Comparison of ENCODE assay signal across 31 cellular contexts in the genomic region with DNA sequence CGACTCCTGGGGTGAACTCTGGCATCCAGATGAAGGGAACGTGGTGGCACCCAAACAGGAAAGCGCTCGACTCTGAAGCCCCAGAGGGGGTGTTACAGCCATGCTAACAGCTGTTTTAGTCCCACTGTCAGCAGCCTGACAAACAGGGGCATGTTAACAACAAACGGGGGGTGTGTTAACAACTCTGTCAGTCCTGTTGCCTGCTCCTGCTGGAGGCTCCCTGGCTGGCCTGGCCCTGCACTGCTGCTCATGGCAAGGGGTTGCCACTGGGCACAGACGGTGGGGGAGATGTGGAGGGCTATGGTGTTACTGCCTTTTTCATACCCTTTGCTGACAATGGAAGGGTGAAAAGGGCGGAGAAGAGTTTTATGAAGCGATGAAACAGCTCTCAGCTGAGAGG. TPM values are rescaled to one million over a fixed set of nuclear protein-coding genes. Genes with fewer than 3 reads are reported as not detected.
"Had no signal": no experiment of that assay in that cellular context is flagged by ENCODE, and none has a peak within 500 bp of the region (broad histone marks: within the 10 kb centered on the region; RNA-seq: fewer than 3 reads in every experiment).

No MANE protein-coding gene starts in this region.

- ATAC-seq: activated CD8-positive, alpha-beta T cell treated with anti-CD3 and anti-CD28 coated beads, Interleukin-2, amount 10 ng/mL, durations not matched to agents 7 days and 5 days; activated naive CD4-positive, alpha-beta T cell treated with anti-CD3 and anti-CD28 coated beads, Interleukin-2, amount 50 U/mL, for 72 hours; activated naive CD8-positive, alpha-beta T cell treated with anti-CD3 and anti-CD28 coated beads, Interleukin-2, amount 50 U/mL, for 24 hours; body of pancreas; Panc1; Right ventricle myocardium inferior had no signal

- H3K9me3 Mint-ChIP-seq: activated naive CD8-positive, alpha-beta T cell treated with anti-CD3 and anti-CD28 coated beads, Interleukin-2, amount 50 U/mL, for 24 hours had no signal

- DNase-seq: activated CD4-positive, alpha-beta T cell treated with anti-CD3 and anti-CD28 coated beads for 4 hours; activated CD4-positive, alpha-beta T cell treated with anti-CD3 and anti-CD28 coated beads, Interleukin-2, amount 50 U/mL, for 4 hours; activated CD8-positive, alpha-beta memory T cell treated with anti-CD3 and anti-CD28 coated beads, Interleukin-2, amount 50 U/mL, for 48 hours; activated CD8-positive, alpha-beta T cell treated with anti-CD3 and anti-CD28 coated beads, Interleukin-2, amount 10 ng/mL, durations not matched to agents 7 days and 5 days; activated naive CD4-positive, alpha-beta T cell treated with Interleukin-2 at 50 U/mL for 16 hours; activated naive CD8-positive, alpha-beta T cell treated with anti-CD3 and anti-CD28 coated beads, Interleukin-2, amount 50 U/mL, for 24 hours; activated T-cell treated with anti-CD3 and anti-CD28 coated beads, Interleukin-2, amount 50 U/mL, for 1 hour; amniotic stem cell; body of pancreas; central memory CD4-positive, alpha-beta T cell; MG63; MV-4-11; NCI-H1092 treated with DMSO at 0.1 percent for 48 hours; NCI-H1417 treated with DMSO at 0.1 percent for 48 hours; NCI-H1694; NCI-H2029; NCI-H345; NCI-H510A; NCI-H526 treated with DMSO at 0.1 percent for 48 hours; NCI-H82; OCI-M1; RPMI8226; T-helper 1 cell had no signal

- H3K27ac ChIP-seq: ascending aorta, body of pancreas, SK-N-MC, VCaP had no signal

- H3K27me3 Mint-ChIP-seq: activated naive CD8-positive, alpha-beta T cell treated with anti-CD3 and anti-CD28 coated beads, Interleukin-2, amount 50 U/mL, for 24 hours had no signal

- H3K4me3 ChIP-seq: ascending aorta, body of pancreas, MG63, SK-N-MC had no signal

- H3K27ac Mint-ChIP-seq: activated CD8-positive, alpha-beta T cell treated with anti-CD3 and anti-CD28 coated beads, Interleukin-2, amount 10 ng/mL, durations not matched to agents 7 days and 5 days; activated naive CD4-positive, alpha-beta T cell treated with anti-CD3 and anti-CD28 coated beads, Interleukin-2, amount 50 U/mL, for 72 hours; activated naive CD8-positive, alpha-beta T cell treated with anti-CD3 and anti-CD28 coated beads, Interleukin-2, amount 50 U/mL, for 24 hours had no signal

- H3K4me1 ChIP-seq: ascending aorta had no signal

- H3K27me3 ChIP-seq: ascending aorta, body of pancreas, MG63 had no signal

- H3K9me3 ChIP-seq: ascending aorta, body of pancreas, MG63 had no signal

- H3K36me3 ChIP-seq: ascending aorta, MG63 had no signal

- H3K4me3 Mint-ChIP-seq: activated CD8-positive, alpha-beta T cell treated with anti-CD3 and anti-CD28 coated beads, Interleukin-2, amount 10 ng/mL, durations not matched to agents 7 days and 5 days; activated naive CD8-positive, alpha-beta T cell treated with anti-CD3 and anti-CD28 coated beads, Interleukin-2, amount 50 U/mL, for 24 hours had no signal

RNA-seq across cellular contexts. Expression of a gene that starts 2.6 kb away (rescaled TPM):
- total RNA-seq: ascending aorta, body of pancreas, bronchial epithelial cell, Right ventricle myocardium inferior had no signal

RNA-seq across cellular contexts. Expression of a gene that starts 48.7 kb away (rescaled TPM):
- total RNA-seq: activated CD8-positive, alpha-beta T cell treated with anti-CD3 and anti-CD28 coated beads, Interleukin-2, amount 10 ng/mL, durations not matched to agents 7 days and 5 days; activated naive CD4-positive, alpha-beta T cell treated with anti-CD3 and anti-CD28 coated beads, Interleukin-2, amount 50 U/mL, for 72 hours; ascending aorta; body of pancreas; bronchial epithelial cell; T-helper 2 cell treated with Interferon-gamma antibody and Interleukin-4, amounts not matched to agents 100 ng/mL and 5 ng/mL, for 36 hours had no signal
